Comparison of ENCODE assay signal across 8 cellular contexts in genomic region chr22:28883917-28884753, GRCh38. TPM values are rescaled to one million over a fixed set of nuclear protein-coding genes. Genes with fewer than 3 reads are reported as not detected.
A peak's percentile ranks its signal among the peaks of the same experiment; 100 is the strongest.
DNase-seq lines count a peak whose midpoint lies in the region; ATAC-seq and TF ChIP-seq lines count a peak whose summit lies in the region.

No MANE protein-coding gene starts in this region.

- H3K4me1 ChIP-seq in body of pancreas: peaks cover 41% of the 10 kb centered on the region

- H3K4me1 Mint-ChIP-seq in HFFc6 (ENCODE audit: low read depth) (peaks cover 25% of the 10 kb centered on the region), immature natural killer cell (peaks cover 20 to 29% of the 10 kb centered on the region in 2 donors)

- no peaks in the 10 kb centered on the region for H3K36me3 Mint-ChIP-seq in HFFc6 (ENCODE audit: low read depth)
- H3K36me3 Mint-ChIP-seq in immature natural killer cell: peaks cover 0 to 4% (median 0%) of the 10 kb centered on the region in 3 donors

- no peaks in the 10 kb centered on the region for H3K9me3 Mint-ChIP-seq in HFFc6
- H3K9me3 Mint-ChIP-seq in immature natural killer cell: no peaks in the 10 kb centered on the region

- POLR2A ChIA-PET in BJ (lab: Charles Lee): no interaction called here

- 8 to 25% methylated on average over 20 to 53 of the region's 79 CpGs for WGBS in body of pancreas, 2 donors

- H3K27me3 ChIP-seq in BJ (ENCODE audit: control insufficient read depth, insufficient read depth, low read length) (no peaks in the 10 kb centered on the region), body of pancreas (no peaks in the 10 kb centered on the region)

- DNase-seq in BJ (ENCODE audit: low read depth): no peak
- DNase-seq in HFFc6: no peak
- peak in 4 of 5 donors; percentile 10 to 40 (median 30) for DNase-seq in T-helper 1 cell
- DNase-seq in body of pancreas: peak; percentile 53 to 63 (median 57)
- peak in 2 of 3 donors; percentile 27 to 30 for DNase-seq in immature natural killer cell
- DNase-seq in stimulated activated CD4-positive, alpha-beta T cell treated with anti-CD3 and anti-CD28 coated beads, Interleukin-1b, Interleukin-23, amount 100 ng/mL, for 48 hours: peak; percentile 31
- no peak for DNase-seq in occipital lobe (lab: John Stamatoyannopoulos, UW)

- TF ChIP-seq CTCF in BJ (IDR thresholded peaks at IDR 0.05; ENCODE audit: insufficient read depth, low read depth, low read length): no peak
- TF ChIP-seq CTCF in HFFc6 (IDR thresholded peaks at IDR 0.05): no peak; the same call in 1 of the 2 replicates
- peak in 6 of 7 experiments; percentile 5 to 39 (median 14) for TF ChIP-seq CTCF in body of pancreas (IDR thresholded peaks at IDR 0.05)

- H3K9me3 ChIP-seq in body of pancreas: no peaks in the 10 kb centered on the region

- H3K27ac Mint-ChIP-seq in HFFc6 (no peak overlapping the region), immature natural killer cell (no peak overlapping the region)

- H3K36me3 ChIP-seq in BJ (ENCODE audit: control insufficient read depth, insufficient read depth, low read length): no peaks in the 10 kb centered on the region
- no peaks in the 10 kb centered on the region for H3K36me3 ChIP-seq in body of pancreas (replicated peaks in 1 of 2; ENCODE audit: insufficient read depth in 1 of 2, low read depth in 2 of 2)

- H3K4me3 ChIP-seq in BJ (ENCODE audit: low read depth, low read length): peak overlapping the region; percentile 60
- peak overlapping the region in 1 of 2 donors; percentile 17 for H3K4me3 ChIP-seq in body of pancreas

- TF ChIP-seq POLR2A in body of pancreas (IDR thresholded peaks at IDR 0.05): peak in 1 of 3 donors; percentile 3

- CTCF ChIA-PET in BJ (lab: Yijun Ruan, JAX): interaction anchor here (1.1 to 2.9 kb wide), 3 partner anchors 34 to 251 kb away, joined by 3 to 10 read pairs (median 5); no protein-coding TSS in a partner anchor

- H3K4me3 Mint-ChIP-seq in HFFc6 (peak overlapping the region; percentile 85), immature natural killer cell (peak overlapping the region; percentile 54 to 76 (median 69))

- ATAC-seq in body of pancreas (peak; percentile 33), GM18520 (IDR thresholded peaks at IDR 0.05; ENCODE audit: unreplicated experiment) (no peak)

- H3K27ac ChIP-seq in body of pancreas: peak overlapping the region; percentile 7 to 79 (median 64)

- H3K27me3 Mint-ChIP-seq in HFFc6 (ENCODE audit: insufficient read depth): peaks cover 2% of the 10 kb centered on the region; the same call in 1 of the 2 replicates
- peaks cover 8 to 16% (median 11%) of the 10 kb centered on the region in 3 donors for H3K27me3 Mint-ChIP-seq in immature natural killer cell (ENCODE audit: low read depth in 3 of 3)

- intact Hi-C loops in body of pancreas (cut with DNase I): no loop called here

RNA-seq across cellular contexts. Expression of gene ZNRF3, which starts 0.8 kb away (rescaled TPM):
- polyA plus RNA-seq in BJ (2011; rRNA removed): 0.75 and 1.1 TPM in 2 replicates
- 1.2 and 1.5 TPM in 2 replicates for polyA minus RNA-seq in BJ (2011; rRNA and poly(A)+ RNA removed)
- total RNA-seq in HFFc6 (2021; fragmentation: NEBNext Ultra II Directional; extraction: Animal tissue kit (Norgen Biotek cat#: 25700)): 1 to 10 TPM; 3.3 to 4.7 (median 3.6) TPM
- total RNA-seq in body of pancreas: 1 to 10 TPM; 7.8 to 8.6 TPM
- under 1 TPM; 0.06 to 0.28 (median 0.18) TPM for polyA plus RNA-seq in immature natural killer cell
- total RNA-seq in occipital lobe: 8.1 TPM

Comparison
In these comparisons a context has a peak if more than half of its experiments do, and no peak if none do; other contexts are left out.
1. DNase-seq: peak in T-helper 1 cell (4 of 5), body of pancreas (4 of 4), immature natural killer cell (2 of 3) and stimulated activated CD4-positive, alpha-beta T cell treated with anti-CD3 and anti-CD28 coated beads, Interleukin-1b, Interleukin-23, amount 100 ng/mL, for 48 hours (single experiment); none in BJ (single experiment), HFFc6 (single experiment) and occipital lobe (single experiment).
2. CTCF ChIP-seq: peak in body of pancreas (6 of 7); none in BJ (single experiment) and HFFc6 (single experiment).